17 cellular contexts compared by ENCODE assay signal in genomic region chr20:58609026-58609425, GRCh38. TPM values are rescaled to one million over a fixed set of nuclear protein-coding genes. Genes with fewer than 3 reads are reported as not detected.
DNase-seq lines count a peak whose midpoint lies in the region; ATAC-seq lines count a peak whose summit lies in the region.
"Had no signal": no experiment of that assay in that cellular context is flagged by ENCODE, and none has a peak within 500 bp of the region (broad histone marks: within the 10 kb centered on the region; RNA-seq: fewer than 3 reads in every experiment).

No MANE protein-coding gene starts in this region.

- ATAC-seq in Right ventricle myocardium inferior (no peak), right cardiac atrium (no peak), aorta (ENCODE audit: low FRiP score) (no peak)
- ATAC-seq: A549; CD8-positive, alpha-beta T cell had no signal

- DNase-seq in Right ventricle myocardium inferior (ENCODE audit: missing footprints), result peak; percentile 22
- DNase-seq in right cardiac atrium, result no peak
- no peak for DNase-seq in trophoblast cell
- peak; percentile 19 to 43 for DNase-seq in aorta
- no peak for DNase-seq in GM19240 (ENCODE audit: insufficient read length, low spot score)
- no peak for DNase-seq in KBM-7
- DNase-seq: AML-193; Calu3; CD4-positive, alpha-beta T cell; CD8-positive, alpha-beta T cell; DMS79 treated with DMSO at 0.1 percent for 48 hours; GF-D8 had no signal

- H3K4ac ChIP-seq in trophoblast cell (ENCODE audit: low read depth, low read length), result no peak overlapping the region

- intact Hi-C loops in Right ventricle myocardium inferior (cut with DNase I), result no loop called here
- intact Hi-C loops in right cardiac atrium (cut with DNase I), result no loop called here
- intact Hi-C loops in aorta (cut with DNase I), result no loop called here

- H3K36me3 ChIP-seq in trophoblast cell (ENCODE audit: control insufficient read depth in 1 of 2, insufficient read depth in 2 of 2, low read length in 2 of 2) (no peaks in the 10 kb centered on the region), aorta (ENCODE audit: control insufficient read depth in 1 of 2, insufficient read depth in 2 of 2, low read length in 1 of 2) (no peaks in the 10 kb centered on the region)
- H3K36me3 ChIP-seq: BLaER1 treated with 17β-estradiol and CSF1 and Interleukin-3, amounts not matched to agents 10 nM and 100 nM had no signal

- H4K91ac ChIP-seq in trophoblast cell (ENCODE audit: low read depth, low read length), result no peak overlapping the region

- no peak overlapping the region for H3K18ac ChIP-seq in trophoblast cell (ENCODE audit: low read length)

- H2BK120ac ChIP-seq in trophoblast cell (ENCODE audit: insufficient read depth, low read length, poor library complexity), result no peak overlapping the region

- H3K14ac ChIP-seq in trophoblast cell (ENCODE audit: low read length), result no peak overlapping the region

- in situ Hi-C loops in KBM-7 (cut with MboI; ENCODE audit: low pct_unique_long_range_greater_than_20kb, low sequenced_read_pairs), result no loop called here

- H3K9me3 ChIP-seq in right cardiac atrium (ENCODE audit: control insufficient read depth, low read length) (no peaks in the 10 kb centered on the region), trophoblast cell (ENCODE audit: insufficient read depth, low read depth, low read length) (peaks cover 2% of the 10 kb centered on the region), aorta (ENCODE audit: control insufficient read depth, low read length) (no peaks in the 10 kb centered on the region)
- H3K9me3 ChIP-seq: A549; BLaER1 treated with 17β-estradiol and CSF1 and Interleukin-3, amounts not matched to agents 10 nM and 100 nM; Caco-2 had no signal

- peak overlapping the region; percentile 38 for H2AK5ac ChIP-seq in trophoblast cell (ENCODE audit: low read length)

- H3K79me2 ChIP-seq in trophoblast cell (ENCODE audit: control insufficient read depth, insufficient read depth, low read length, poor library complexity), result no peaks in the 10 kb centered on the region

- H3K27me3 ChIP-seq in right cardiac atrium (ENCODE audit: control insufficient read depth, insufficient read depth), result no peaks in the 10 kb centered on the region
- no peaks in the 10 kb centered on the region for H3K27me3 ChIP-seq in trophoblast cell (ENCODE audit: insufficient read depth, low read length)
- no peaks in the 10 kb centered on the region for H3K27me3 ChIP-seq in aorta (ENCODE audit: control insufficient read depth in 1 of 2, insufficient read depth in 2 of 2, low read length in 1 of 2)
- H3K27me3 ChIP-seq: BLaER1 treated with 17β-estradiol and CSF1 and Interleukin-3, amounts not matched to agents 10 nM and 100 nM had no signal

- no peak overlapping the region for H3K9ac ChIP-seq in trophoblast cell (ENCODE audit: low read length)
- H3K9ac ChIP-seq: BLaER1 treated with 17β-estradiol and CSF1 and Interleukin-3, amounts not matched to agents 10 nM and 100 nM had no signal

- no peak overlapping the region for H2AFZ ChIP-seq in trophoblast cell (ENCODE audit: insufficient read depth, low read length, poor library complexity)

- no peak overlapping the region for H4K8ac ChIP-seq in trophoblast cell (ENCODE audit: low read depth, low read length)

- peaks cover 14% of the 10 kb centered on the region for H3K79me1 ChIP-seq in trophoblast cell (ENCODE audit: low read length)

- H3K27ac ChIP-seq in right cardiac atrium (ENCODE audit: low read length) (no peak overlapping the region), trophoblast cell (ENCODE audit: low read depth, low read length) (no peak overlapping the region), aorta (ENCODE audit: low read depth in 1 of 2, low read length in 2 of 2) (no peak overlapping the region)
- H3K27ac ChIP-seq: 22Rv1; A549; BLaER1 treated with 17β-estradiol and CSF1 and Interleukin-3, amounts not matched to agents 10 nM and 100 nM; C4-2B had no signal

- H3K4me3 ChIP-seq in right cardiac atrium (ENCODE audit: low read length) (no peak overlapping the region), trophoblast cell (ENCODE audit: low read depth, low read length) (no peak overlapping the region), aorta (ENCODE audit: low read length in 2 of 2) (no peak overlapping the region)
- H3K4me3 ChIP-seq: A549; BLaER1 treated with 17β-estradiol and CSF1 and Interleukin-3, amounts not matched to agents 10 nM and 100 nM had no signal

- H2BK5ac ChIP-seq in trophoblast cell (ENCODE audit: low read depth, low read length, poor library complexity), result no peak overlapping the region

- 96% methylated on average over 12 of the region's 12 CpGs for WGBS in right cardiac atrium
- WGBS in trophoblast cell (ENCODE audit: extremely low coverage, insufficient coverage, insufficient read length), result no CpG with 5 or more reads among the region's 12 CpGs
- whole genome bisulfite sequencing in aorta, 2 donors, result 97 to 98% methylated on average over 12 of the region's 12 CpGs

- H3K4me1 ChIP-seq in right cardiac atrium (ENCODE audit: control insufficient read depth, insufficient read depth, low read length) (no peaks in the 10 kb centered on the region), trophoblast cell (ENCODE audit: control insufficient read depth in 1 of 2, insufficient read depth in 2 of 2, low read length in 2 of 2) (peaks cover 30 to 32% of the 10 kb centered on the region in 2 experiments), aorta (ENCODE audit: control insufficient read depth in 1 of 2, insufficient read depth in 2 of 2, low read length in 2 of 2) (no peaks in the 10 kb centered on the region)
- H3K4me1 ChIP-seq: A549 had no signal

- H4K12ac ChIP-seq in trophoblast cell (ENCODE audit: low read depth, low read length), result no peak overlapping the region

- no peak overlapping the region for H2BK12ac ChIP-seq in trophoblast cell (ENCODE audit: low read length)

- H3K23ac ChIP-seq in trophoblast cell (ENCODE audit: low read length), result no peak overlapping the region

- no peak overlapping the region for H3K4me2 ChIP-seq in trophoblast cell (ENCODE audit: low read length)
- H3K4me2 ChIP-seq: A549 had no signal

RNA-seq across cellular contexts. Expression of gene STX16, which starts 42.1 kb away (rescaled TPM):
- 23.8 TPM for total RNA-seq in Right ventricle myocardium inferior
- 10 to 100 TPM; 28.0 to 35.0 (median 33.3) TPM for total RNA-seq in right cardiac atrium
- polyA plus RNA-seq in right cardiac atrium, result 28.8 TPM
- 26.9 and 28.5 TPM in 2 replicates for polyA plus RNA-seq in trophoblast cell (2013)
- 10 to 100 TPM; 48.7 to 75.7 TPM for total RNA-seq in aorta
- polyA plus RNA-seq in aorta, result 10 to 100 TPM; 17.9 to 70.6 TPM

Comparison
In these comparisons a context has a peak if more than half of its experiments do, and no peak if none do; other contexts are left out.
1. DNase-seq: peak in Right ventricle myocardium inferior (single experiment) and aorta (2 of 2); none in right cardiac atrium (0 of 3), trophoblast cell (0 of 2), GM19240 (single experiment) and KBM-7 (single experiment).